ENCODE assay signal across 20 cellular contexts in the genomic region with DNA sequence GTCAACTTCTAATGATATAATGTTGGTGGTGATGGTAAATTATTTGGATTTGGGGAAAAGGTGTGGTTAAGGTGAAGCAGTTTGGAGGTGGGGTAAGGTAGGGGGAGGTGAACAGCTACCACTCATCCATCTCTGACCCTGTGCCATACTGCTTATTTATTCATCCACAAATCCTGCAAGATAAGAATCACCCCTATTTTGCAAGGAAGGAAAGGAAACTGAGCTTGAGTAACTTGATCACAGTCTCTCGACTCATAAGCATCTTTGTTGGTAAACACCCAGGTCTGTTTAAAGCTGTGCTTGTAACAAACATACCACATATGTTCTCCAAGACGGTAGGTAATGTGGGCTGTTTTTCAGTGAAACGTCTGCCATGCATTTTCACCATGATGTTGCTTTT.
"Had no signal": no experiment of that assay in that cellular context is flagged by ENCODE, and none has a peak within 500 bp of the region (broad histone marks: within the 10 kb centered on the region; RNA-seq: fewer than 3 reads in every experiment).

No MANE protein-coding gene starts in this region.

- H3K4me3 ChIP-seq: heart left ventricle, left lung, prostate gland, right atrium auricular region, skin epidermis, transverse colon, uterus had no signal

- H3K27ac ChIP-seq: heart left ventricle, left lung, prostate gland, skin epidermis, transverse colon, uterus had no signal

- H3K4me1 Mint-ChIP-seq: activated CD4-positive, alpha-beta memory T cell treated with anti-CD3 and anti-CD28 coated beads, Interleukin-2, amount 10 ng/mL, durations not matched to agents 7 days and 5 days; activated CD8-positive, alpha-beta memory T cell treated with anti-CD3 and anti-CD28 coated beads, Interleukin-2, amount 10 ng/mL, durations not matched to agents 7 days and 5 days; activated naive CD8-positive, alpha-beta T cell treated with anti-CD3 and anti-CD28 coated beads, Interleukin-2, amount 10 ng/mL, durations not matched to agents 7 days and 5 days; activated T-helper 17 cell treated with anti-CD3 and anti-CD28 coated beads, Interleukin-2, amount 50 U/mL, for 72 hours had no signal

- H3K9me3 Mint-ChIP-seq: activated naive CD8-positive, alpha-beta T cell treated with anti-CD3 and anti-CD28 coated beads, Interleukin-2, amount 10 ng/mL, durations not matched to agents 7 days and 5 days; activated T-helper 17 cell treated with anti-CD3 and anti-CD28 coated beads, Interleukin-2, amount 50 U/mL, for 72 hours; stimulated activated naive CD8-positive, alpha-beta T cell treated with anti-CD3 and anti-CD28 coated beads, Interleukin-15, Interleukin-2, amounts not matched to agents 100 ng/mL and 50 ng/mL, for 24 hours had no signal

- H3K27ac Mint-ChIP-seq: activated CD4-positive, alpha-beta memory T cell treated with anti-CD3 and anti-CD28 coated beads, Interleukin-2, amount 10 ng/mL, durations not matched to agents 7 days and 5 days; activated CD8-positive, alpha-beta memory T cell treated with anti-CD3 and anti-CD28 coated beads, Interleukin-2, amount 10 ng/mL, durations not matched to agents 7 days and 5 days; activated naive CD8-positive, alpha-beta T cell treated with anti-CD3 and anti-CD28 coated beads, Interleukin-2, amount 10 ng/mL, durations not matched to agents 7 days and 5 days; activated T-helper 17 cell treated with anti-CD3 and anti-CD28 coated beads, Interleukin-2, amount 50 U/mL, for 72 hours; brain; endodermal cell; stimulated activated naive CD8-positive, alpha-beta T cell treated with anti-CD3 and anti-CD28 coated beads, Interleukin-15, Interleukin-2, amounts not matched to agents 100 ng/mL and 50 ng/mL, for 24 hours had no signal

- ATAC-seq: activated CD8-positive, alpha-beta memory T cell treated with anti-CD3 and anti-CD28 coated beads, Interleukin-2, amount 10 ng/mL, durations not matched to agents 7 days and 5 days; activated T-helper 17 cell treated with anti-CD3 and anti-CD28 coated beads, Interleukin-2, amount 50 U/mL, for 72 hours had no signal

- H3K9me3 ChIP-seq: left lung, prostate gland, right atrium auricular region, transverse colon, uterus had no signal

- H3K36me3 ChIP-seq: left lung, prostate gland, right atrium auricular region, transverse colon, uterus had no signal

- DNase-seq: activated CD4-positive, alpha-beta memory T cell treated with anti-CD3 and anti-CD28 coated beads, Interleukin-2, amount 10 ng/mL, durations not matched to agents 7 days and 5 days; activated CD4-positive, alpha-beta T cell treated with anti-CD3 and anti-CD28 coated beads for 48 hours; activated CD4-positive, CD25-positive, alpha-beta regulatory T cell; activated CD8-positive, alpha-beta memory T cell treated with anti-CD3 and anti-CD28 coated beads, Interleukin-2, amount 10 ng/mL, durations not matched to agents 7 days and 5 days; activated naive CD4-positive, alpha-beta T cell treated with Interleukin-2 at 50 U/mL for 16 hours; activated naive CD8-positive, alpha-beta T cell treated with anti-CD3 and anti-CD28 coated beads, Interleukin-2, amount 10 ng/mL, durations not matched to agents 7 days and 5 days; activated T-cell treated with anti-CD3 and anti-CD28 coated beads, Interleukin-2, amount 50 U/mL, for 1 hour; central memory CD4-positive, alpha-beta T cell; endodermal cell; heart left ventricle; left lung; mammary epithelial cell; transverse colon; uterus had no signal

- H3K27me3 ChIP-seq: heart left ventricle, left lung, right atrium auricular region, transverse colon, uterus had no signal

- H3K27me3 Mint-ChIP-seq: activated CD4-positive, alpha-beta memory T cell treated with anti-CD3 and anti-CD28 coated beads, Interleukin-2, amount 10 ng/mL, durations not matched to agents 7 days and 5 days; activated CD8-positive, alpha-beta memory T cell treated with anti-CD3 and anti-CD28 coated beads, Interleukin-2, amount 10 ng/mL, durations not matched to agents 7 days and 5 days; activated naive CD8-positive, alpha-beta T cell treated with anti-CD3 and anti-CD28 coated beads, Interleukin-2, amount 10 ng/mL, durations not matched to agents 7 days and 5 days; activated T-helper 17 cell treated with anti-CD3 and anti-CD28 coated beads, Interleukin-2, amount 50 U/mL, for 72 hours; brain; stimulated activated naive CD8-positive, alpha-beta T cell treated with anti-CD3 and anti-CD28 coated beads, Interleukin-15, Interleukin-2, amounts not matched to agents 100 ng/mL and 50 ng/mL, for 24 hours had no signal

- H3K4me3 Mint-ChIP-seq: activated CD4-positive, alpha-beta memory T cell treated with anti-CD3 and anti-CD28 coated beads, Interleukin-2, amount 10 ng/mL, durations not matched to agents 7 days and 5 days; activated CD8-positive, alpha-beta memory T cell treated with anti-CD3 and anti-CD28 coated beads, Interleukin-2, amount 10 ng/mL, durations not matched to agents 7 days and 5 days; activated naive CD8-positive, alpha-beta T cell treated with anti-CD3 and anti-CD28 coated beads, Interleukin-2, amount 10 ng/mL, durations not matched to agents 7 days and 5 days; activated T-helper 17 cell treated with anti-CD3 and anti-CD28 coated beads, Interleukin-2, amount 50 U/mL, for 72 hours; brain; endodermal cell; stimulated activated naive CD8-positive, alpha-beta T cell treated with anti-CD3 and anti-CD28 coated beads, Interleukin-15, Interleukin-2, amounts not matched to agents 100 ng/mL and 50 ng/mL, for 24 hours had no signal

- H3K36me3 Mint-ChIP-seq: activated CD8-positive, alpha-beta memory T cell treated with anti-CD3 and anti-CD28 coated beads, Interleukin-2, amount 10 ng/mL, durations not matched to agents 7 days and 5 days; activated naive CD8-positive, alpha-beta T cell treated with anti-CD3 and anti-CD28 coated beads, Interleukin-2, amount 10 ng/mL, durations not matched to agents 7 days and 5 days had no signal

- H3K4me1 ChIP-seq: prostate gland, uterus had no signal
